ENCODE assay signal across 21 cellular contexts in genomic region chr2:11118761-11119160, GRCh38.
"Had no signal": no experiment of that assay in that cellular context is flagged by ENCODE, and none has a peak within 500 bp of the region (broad histone marks: within the 10 kb centered on the region; RNA-seq: fewer than 3 reads in every experiment).

No MANE protein-coding gene starts in this region.

- H3K4me3 ChIP-seq: esophagus muscularis mucosa, left ventricle myocardium inferior, lower lobe of right lung, right atrium auricular region, smooth muscle cell, tibial nerve, upper lobe of right lung, vagina had no signal

- DNase-seq: effector memory CD4-positive, alpha-beta T cell; foreskin keratinocyte; kidney; left cardiac atrium; left ventricle myocardium inferior; lower lobe of right lung; mesenchymal stem cell; midbrain; naive B cell; stimulated activated CD4-positive, alpha-beta T cell treated with anti-CD3 and anti-CD28 coated beads, Interleukin-4, amount 100 ng/mL, for 1 hour; stimulated activated CD8-positive, alpha-beta memory T cell treated with anti-CD3 and anti-CD28 coated beads, Interleukin-4, amount 100 ng/mL, for 48 hours; stimulated activated naive CD8-positive, alpha-beta T cell treated with anti-CD3 and anti-CD28 coated beads, Interleukin-15, Interleukin-2, amounts not matched to agents 100 U/mL and 50 U/mL, for 24 hours; upper lobe of right lung had no signal

- ATAC-seq: foreskin keratinocyte; left cardiac atrium; lower lobe of right lung; stimulated activated effector memory CD8-positive, alpha-beta T cell treated with anti-CD3 and anti-CD28 coated beads, Interleukin-12 subunit alpha, Interleukin-12 subunit beta, amount 100 ng/mL, for 72 hours; stimulated activated naive CD8-positive, alpha-beta T cell treated with anti-CD3 and anti-CD28 coated beads, Interleukin-15, Interleukin-2, amounts not matched to agents 100 U/mL and 50 U/mL, for 24 hours; upper lobe of right lung had no signal

- H3K36me3 ChIP-seq: esophagus muscularis mucosa, left ventricle myocardium inferior, lower lobe of right lung, neutrophil, right atrium auricular region, tibial nerve, upper lobe of right lung, vagina had no signal

- H3K27me3 ChIP-seq: foreskin keratinocyte, right atrium auricular region, tibial nerve, upper lobe of right lung, vagina had no signal

- H3K27ac Mint-ChIP-seq: stimulated activated effector memory CD8-positive, alpha-beta T cell treated with anti-CD3 and anti-CD28 coated beads, Interleukin-12 subunit alpha, Interleukin-12 subunit beta, amount 100 ng/mL, for 72 hours had no signal

- H3K36me3 Mint-ChIP-seq: naive B cell; stimulated activated effector memory CD8-positive, alpha-beta T cell treated with anti-CD3 and anti-CD28 coated beads, Interleukin-12 subunit alpha, Interleukin-12 subunit beta, amount 100 ng/mL, for 72 hours had no signal

- H3K9me3 ChIP-seq: esophagus muscularis mucosa, left ventricle myocardium inferior, lower lobe of right lung, neutrophil, right atrium auricular region, tibial nerve, upper lobe of right lung, vagina had no signal

- H3K27ac ChIP-seq: epithelial cell of prostate, esophagus muscularis mucosa, foreskin keratinocyte, left ventricle myocardium inferior, lower lobe of right lung, neutrophil, right atrium auricular region, tibial nerve, upper lobe of right lung, vagina had no signal

- H3K4me1 ChIP-seq: esophagus muscularis mucosa, foreskin keratinocyte, left ventricle myocardium inferior, lower lobe of right lung, right atrium auricular region, upper lobe of right lung had no signal

- H3K4me3 Mint-ChIP-seq: naive B cell; stimulated activated effector memory CD8-positive, alpha-beta T cell treated with anti-CD3 and anti-CD28 coated beads, Interleukin-12 subunit alpha, Interleukin-12 subunit beta, amount 100 ng/mL, for 72 hours had no signal
